Comparison of ENCODE assay signal across 14 cellular contexts in the genomic region with DNA sequence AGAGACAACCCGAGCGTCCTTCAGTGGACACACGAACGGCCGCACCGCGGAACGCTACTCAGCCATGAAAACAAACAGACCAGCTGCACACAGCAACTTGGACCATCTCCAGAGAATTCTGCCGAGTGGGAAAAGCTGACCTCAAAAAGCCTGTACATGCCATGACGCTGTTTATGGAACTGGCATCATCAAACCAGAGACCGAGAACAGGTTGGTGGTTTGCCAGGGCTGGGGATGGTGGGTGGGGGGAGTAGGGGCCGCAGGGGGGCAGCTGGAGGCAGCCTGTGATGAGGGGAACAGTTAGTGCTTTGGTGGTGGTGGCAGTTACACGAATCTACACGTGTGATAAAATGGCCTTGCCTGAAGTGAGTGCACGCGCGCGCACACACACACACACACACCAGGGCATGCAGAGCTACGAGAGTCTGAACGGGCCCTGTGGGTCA.
DNase-seq lines count a peak whose midpoint lies in the region; ATAC-seq and TF ChIP-seq lines count a peak whose summit lies in the region.
"Had no signal": no experiment of that assay in that cellular context is flagged by ENCODE, and none has a peak within 500 bp of the region (broad histone marks: within the 10 kb centered on the region; RNA-seq: fewer than 3 reads in every experiment).

No MANE protein-coding gene starts in this region.

- no peak overlapping the region for H2BK15ac ChIP-seq in mesenchymal stem cell (ENCODE audit: low read depth, poor library complexity, severe bottlenecking)

- H3K27ac Mint-ChIP-seq in activated CD4-positive, alpha-beta T cell treated with anti-CD3 and anti-CD28 coated beads for 36 hours: no peak overlapping the region
- peak overlapping the region; percentile 33 for H3K27ac Mint-ChIP-seq in HFFc6
- peak overlapping the region; percentile 87 for H3K27ac Mint-ChIP-seq in dendritic cell treated with granulocyte-macrophage colony-stimulating factor and Interleukin-4, amounts not matched to agents 40 ng/mL and 50 ng/mL, for 4 days

- POLR2A ChIA-PET in activated CD4-positive, alpha-beta T cell treated with anti-CD3 and anti-CD28 coated beads for 36 hours (lab: Charles Lee): no interaction called here

- H3K9ac ChIP-seq in mesenchymal stem cell (ENCODE audit: low read length): no peak overlapping the region

- H2AFZ ChIP-seq in mesenchymal stem cell (ENCODE audit: low read depth, low read length): no peak overlapping the region

- H3K18ac ChIP-seq in mesenchymal stem cell (ENCODE audit: low read depth in 1 of 2, low read length in 2 of 2): peak overlapping the region in 1 of 2 experiments; percentile 25

- CTCF ChIA-PET in activated CD4-positive, alpha-beta T cell treated with anti-CD3 and anti-CD28 coated beads for 36 hours (lab: Charles Lee): no interaction called here

- peaks cover 21% of the 10 kb centered on the region for H3K4me1 ChIP-seq in mesenchymal stem cell (ENCODE audit: control insufficient read depth, insufficient read depth, low read depth, low read length)

- H3K4ac ChIP-seq in mesenchymal stem cell (ENCODE audit: low read depth in 1 of 2, low read length in 2 of 2): no peak overlapping the region

- 88% methylated on average over 19 of the region's 20 CpGs for WGBS in mesenchymal stem cell

- H2BK120ac ChIP-seq in mesenchymal stem cell (ENCODE audit: low read depth, low read length): no peak overlapping the region

- no peaks in the 10 kb centered on the region for H3K9me3 Mint-ChIP-seq in activated CD4-positive, alpha-beta T cell treated with anti-CD3 and anti-CD28 coated beads for 36 hours (ENCODE audit: low read depth)
- no peaks in the 10 kb centered on the region for H3K9me3 Mint-ChIP-seq in HFFc6
- H3K9me3 Mint-ChIP-seq in dendritic cell treated with granulocyte-macrophage colony-stimulating factor and Interleukin-4, amounts not matched to agents 40 ng/mL and 50 ng/mL, for 4 days: no peaks in the 10 kb centered on the region

- no peaks in the 10 kb centered on the region for H3K79me1 ChIP-seq in mesenchymal stem cell (replicated peaks; ENCODE audit: low read length, poor library complexity, severe bottlenecking)

- H3K27ac ChIP-seq in mesenchymal stem cell (ENCODE audit: low read length, poor library complexity, severe bottlenecking): no peak overlapping the region
- H3K27ac ChIP-seq: thyroid gland had no signal

- no peak overlapping the region for H4K8ac ChIP-seq in mesenchymal stem cell (ENCODE audit: low read length)

- H3K4me1 Mint-ChIP-seq in activated CD4-positive, alpha-beta T cell treated with anti-CD3 and anti-CD28 coated beads for 36 hours: peaks cover 64% of the 10 kb centered on the region
- H3K4me1 Mint-ChIP-seq in HFFc6 (ENCODE audit: low read depth): peaks cover 19% of the 10 kb centered on the region
- H3K4me1 Mint-ChIP-seq in dendritic cell treated with granulocyte-macrophage colony-stimulating factor and Interleukin-4, amounts not matched to agents 40 ng/mL and 50 ng/mL, for 4 days (ENCODE audit: low read depth): peaks cover 80% of the 10 kb centered on the region

- H3K27me3 ChIP-seq in mesenchymal stem cell (ENCODE audit: control insufficient read depth in 1 of 2, insufficient read depth in 1 of 2, low read length in 2 of 2): no peaks in the 10 kb centered on the region
- H3K27me3 ChIP-seq: thyroid gland had no signal

- H2AK5ac ChIP-seq in mesenchymal stem cell (ENCODE audit: low read length, severe bottlenecking): no peak overlapping the region

- peak overlapping the region in 1 of 2 experiments; percentile 44 for H3K14ac ChIP-seq in mesenchymal stem cell (ENCODE audit: low read length in 2 of 2)

- no peak overlapping the region for H4K91ac ChIP-seq in mesenchymal stem cell (ENCODE audit: low read length)

- no peaks in the 10 kb centered on the region for H3K36me3 ChIP-seq in mesenchymal stem cell (ENCODE audit: control insufficient read depth in 1 of 2, insufficient read depth in 2 of 2, low read depth in 1 of 2, low read length in 2 of 2)
- H3K36me3 ChIP-seq: thyroid gland had no signal

- intact Hi-C loops in activated CD4-positive, alpha-beta T cell treated with anti-CD3 and anti-CD28 coated beads for 36 hours (cut with DNase I, micrococcal nuclease): no loop called here
- intact Hi-C loops in dendritic cell treated with granulocyte-macrophage colony-stimulating factor and Interleukin-4, amounts not matched to agents 40 ng/mL and 50 ng/mL, for 4 days (cut with micrococcal nuclease): no loop called here

- no peak for TF ChIP-seq CTCF in HFFc6 (IDR thresholded peaks at IDR 0.05)

- ATAC-seq in activated CD4-positive, alpha-beta T cell treated with anti-CD3 and anti-CD28 coated beads for 36 hours: no peak
- ATAC-seq in HG03095 (IDR thresholded peaks at IDR 0.05; ENCODE audit: unreplicated experiment): no peak

- H3K23ac ChIP-seq in mesenchymal stem cell (ENCODE audit: low read length in 2 of 2): no peak overlapping the region

- H3K27me3 Mint-ChIP-seq in activated CD4-positive, alpha-beta T cell treated with anti-CD3 and anti-CD28 coated beads for 36 hours: no peaks in the 10 kb centered on the region
- peaks cover 13% of the 10 kb centered on the region for H3K27me3 Mint-ChIP-seq in HFFc6 (ENCODE audit: insufficient read depth)
- H3K27me3 Mint-ChIP-seq in dendritic cell treated with granulocyte-macrophage colony-stimulating factor and Interleukin-4, amounts not matched to agents 40 ng/mL and 50 ng/mL, for 4 days: peaks cover 75% of the 10 kb centered on the region

- no peak overlapping the region for H3K4me3 Mint-ChIP-seq in activated CD4-positive, alpha-beta T cell treated with anti-CD3 and anti-CD28 coated beads for 36 hours
- no peak overlapping the region for H3K4me3 Mint-ChIP-seq in HFFc6
- no peak overlapping the region for H3K4me3 Mint-ChIP-seq in dendritic cell treated with granulocyte-macrophage colony-stimulating factor and Interleukin-4, amounts not matched to agents 40 ng/mL and 50 ng/mL, for 4 days

- H2BK12ac ChIP-seq in mesenchymal stem cell (ENCODE audit: low read length in 2 of 2): no peak overlapping the region

- no peak overlapping the region for H3K4me3 ChIP-seq in mesenchymal stem cell (ENCODE audit: insufficient read depth in 1 of 2, low read depth in 1 of 2, low read length in 2 of 2)
- H3K4me3 ChIP-seq: thyroid gland had no signal

- H3K36me3 Mint-ChIP-seq in activated CD4-positive, alpha-beta T cell treated with anti-CD3 and anti-CD28 coated beads for 36 hours (ENCODE audit: low read depth): peaks cover 17% of the 10 kb centered on the region
- H3K36me3 Mint-ChIP-seq in HFFc6 (ENCODE audit: low read depth): no peaks in the 10 kb centered on the region
- peaks cover 57% of the 10 kb centered on the region for H3K36me3 Mint-ChIP-seq in dendritic cell treated with granulocyte-macrophage colony-stimulating factor and Interleukin-4, amounts not matched to agents 40 ng/mL and 50 ng/mL, for 4 days (ENCODE audit: low read depth)

- peak; percentile 35 for DNase-seq in activated CD4-positive, alpha-beta T cell treated with anti-CD3 and anti-CD28 coated beads for 36 hours
- no peak for DNase-seq in activated CD4-positive, alpha-beta T cell treated with anti-CD3 and anti-CD28 coated beads for 1 hour
- DNase-seq in HFFc6 (no peak), mesenchymal stem cell (peak; percentile 26), DMS 273 treated with DMSO at 0.1 percent for 48 hours (lab: John Stamatoyannopoulos, UW) (no peak)
- DNase-seq in activated CD4-positive, CD25-positive, alpha-beta regulatory T cell treated with anti-CD3 and anti-CD28 coated beads, Interleukin-2, amount 50 U/mL, for 72 hours: no peak
- DNase-seq: activated CD4-positive, CD25-positive, alpha-beta regulatory T cell; mesendoderm; NCI-H1436 treated with DMSO at 0.1 percent for 48 hours; NCI-H510A; SW 1271; thyroid gland had no signal

- no peaks in the 10 kb centered on the region for H3K9me3 ChIP-seq in mesenchymal stem cell (ENCODE audit: control insufficient read depth, low read length)
- H3K9me3 ChIP-seq: thyroid gland had no signal

- H3K4me2 ChIP-seq in mesenchymal stem cell (ENCODE audit: low read length, poor library complexity, severe bottlenecking): no peak overlapping the region

- H2BK5ac ChIP-seq in mesenchymal stem cell (ENCODE audit: low read depth, low read length, poor library complexity, severe bottlenecking): no peak overlapping the region

Comparison
In these comparisons a context has a peak if more than half of its experiments do, and no peak if none do; other contexts are left out.
1. DNase-seq: peak in activated CD4-positive, alpha-beta T cell treated with anti-CD3 and anti-CD28 coated beads for 36 hours (single experiment) and mesenchymal stem cell (single experiment); none in activated CD4-positive, alpha-beta T cell treated with anti-CD3 and anti-CD28 coated beads for 1 hour (single experiment), HFFc6 (single experiment), DMS 273 treated with DMSO at 0.1 percent for 48 hours (single experiment) and activated CD4-positive, CD25-positive, alpha-beta regulatory T cell treated with anti-CD3 and anti-CD28 coated beads, Interleukin-2, amount 50 U/mL, for 72 hours (single experiment).